In genomic region chr1:109532365-109533136, GRCh38 we compare ENCODE assay signal across 1 cellular context.
TF ChIP-seq lines count a peak whose summit lies in the region.

No MANE protein-coding gene starts in this region.

TF ChIP-seq in HepG2, 621 proteins besides CTCF, POLR2A, EP300 and RAD21 (continued from another document):
- TF ChIP-seq POGK (CRISPR knock-in tag; conservative IDR thresholded peaks at IDR 0.05) (no peak), ARID2 (CRISPR knock-in tag; IDR thresholded peaks at IDR 0.05; ENCODE audit: borderline replicate concordance) (no peak), MXI1 (IDR thresholded peaks at IDR 0.05; ENCODE audit: borderline replicate concordance, low read depth, low read length) (no peak), ZNF414 (CRISPR knock-in tag; IDR thresholded peaks at IDR 0.05) (no peak), NFE2 (CRISPR knock-in tag; IDR thresholded peaks at IDR 0.05) (no peak), ZMYM2 (CRISPR knock-in tag; IDR thresholded peaks at IDR 0.05) (no peak), DDIT3 (CRISPR knock-in tag; IDR thresholded peaks at IDR 0.05) (no peak), ELK4 (CRISPR knock-in tag; IDR thresholded peaks at IDR 0.05; ENCODE audit: borderline replicate concordance) (no peak), ZNF280B (CRISPR knock-in tag; IDR thresholded peaks at IDR 0.05; ENCODE audit: borderline replicate concordance) (no peak), ZNF251 (CRISPR knock-in tag; IDR thresholded peaks at IDR 0.05) (no peak), HNF4A (CRISPR knock-in tag; IDR thresholded peaks at IDR 0.05) (no peak), ARID3A (IDR thresholded peaks at IDR 0.05; ENCODE audit: low read depth, low read length) (no peak), BRF2 (CRISPR knock-in tag; IDR thresholded peaks at IDR 0.05) (no peak), THAP11 (CRISPR knock-in tag; IDR thresholded peaks at IDR 0.05) (peak; percentile 22; the same call in 1 of the 2 replicates), PATZ1 (CRISPR knock-in tag; IDR thresholded peaks at IDR 0.05) (peak; percentile 73), ZNF546 (CRISPR knock-in tag; conservative IDR thresholded peaks at IDR 0.05) (no peak), RFX5 (IDR thresholded peaks at IDR 0.05; ENCODE audit: low read depth, low read length) (no peak), MIER2 (CRISPR knock-in tag; IDR thresholded peaks at IDR 0.05) (no peak), BATF2 (CRISPR knock-in tag; IDR thresholded peaks at IDR 0.05) (no peak), ZNF367 (CRISPR knock-in tag; IDR thresholded peaks at IDR 0.05; ENCODE audit: borderline replicate concordance) (no peak), ZFY (CRISPR knock-in tag; IDR thresholded peaks at IDR 0.05) (peak; percentile 14; the same call in 1 of the 2 replicates), MAZ (IDR thresholded peaks at IDR 0.05; ENCODE audit: borderline replicate concordance, low read depth, low read length) (peak; percentile 36; the same call in 1 of the 2 replicates), MAZ (CRISPR knock-in tag; IDR thresholded peaks at IDR 0.05; ENCODE audit: low read depth) (no peak; the same call in none of the 2 replicates)
